In the genomic region with DNA sequence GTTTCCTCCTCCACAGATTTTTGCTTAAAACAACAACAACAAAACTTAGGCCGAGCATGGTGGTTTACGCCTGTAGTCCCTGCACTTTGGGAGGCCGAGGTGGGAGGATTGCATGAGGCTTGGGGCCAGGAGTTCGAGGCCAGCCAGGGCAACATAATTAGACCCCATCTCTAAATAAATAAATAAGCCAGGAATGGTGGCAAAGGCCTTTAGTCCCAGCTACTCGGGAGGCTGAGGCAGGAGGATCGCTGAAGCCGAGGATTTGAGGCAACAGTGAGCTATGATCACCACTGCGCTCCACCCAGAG, we compare ENCODE assay signal across 9 cellular contexts. TPM values are rescaled to one million over a fixed set of nuclear protein-coding genes. Genes with fewer than 3 reads are reported as not detected.
A peak's percentile ranks its signal among the peaks of the same experiment; 100 is the strongest.
DNase-seq lines count a peak whose midpoint lies in the region; ATAC-seq and TF ChIP-seq lines count a peak whose summit lies in the region.
"Had no signal": no experiment of that assay in that cellular context is flagged by ENCODE, and none has a peak within 500 bp of the region (broad histone marks: within the 10 kb centered on the region; RNA-seq: fewer than 3 reads in every experiment).

No MANE protein-coding gene starts in this region.

- H3K4me1 ChIP-seq in tibial nerve: peaks cover 4 to 31% (median 13%) of the 10 kb centered on the region in 4 donors

- peak overlapping the region; percentile 81 for H3K4me3 Mint-ChIP-seq in activated naive CD4-positive, alpha-beta T cell treated with anti-CD3 and anti-CD28 coated beads for 36 hours
- H3K4me3 Mint-ChIP-seq in activated B cell treated with CpG ODN at 0.5 μM for 24 hours (peak overlapping the region; percentile 94), memory B cell (peak overlapping the region; percentile 96)

- peaks cover 2% of the 10 kb centered on the region for H3K27me3 Mint-ChIP-seq in activated naive CD4-positive, alpha-beta T cell treated with anti-CD3 and anti-CD28 coated beads for 36 hours (ENCODE audit: low read depth)
- no peaks in the 10 kb centered on the region for H3K27me3 Mint-ChIP-seq in activated B cell treated with CpG ODN at 0.5 μM for 24 hours
- no peaks in the 10 kb centered on the region for H3K27me3 Mint-ChIP-seq in memory B cell

- CTCF ChIA-PET in activated naive CD4-positive, alpha-beta T cell treated with anti-CD3 and anti-CD28 coated beads for 36 hours (lab: Charles Lee): interaction anchor here (0.9 to 1.1 kb wide), 3 partner anchors 9 to 407 kb away, joined by 3 read pairs; no protein-coding TSS in a partner anchor
- CTCF ChIA-PET in activated B cell treated with CpG ODN at 0.5 μM for 24 hours (lab: Charles Lee): no interaction called here

- no peaks in the 10 kb centered on the region for H3K27me3 ChIP-seq in tibial nerve

- intact Hi-C loops in activated naive CD4-positive, alpha-beta T cell treated with anti-CD3 and anti-CD28 coated beads for 36 hours (cut with micrococcal nuclease): no loop called here
- intact Hi-C loops in activated B cell treated with CpG ODN at 0.5 μM for 24 hours (cut with micrococcal nuclease): loop anchor here (5.0 kb wide), 2 partner anchors 281 to 994 kb away; a partner anchor contains a TSS

- no peak for ATAC-seq in activated naive CD4-positive, alpha-beta T cell treated with anti-CD3 and anti-CD28 coated beads, Interleukin-2, amount 50 U/mL, for 72 hours
- ATAC-seq in activated B cell treated with CpG ODN at 0.5 μM for 24 hours (ENCODE audit: low read depth) (no peak), memory B cell (ENCODE audit: low read depth) (no peak), GM18502 (IDR thresholded peaks at IDR 0.05; ENCODE audit: poor library complexity, unreplicated experiment) (no peak)

- no peaks in the 10 kb centered on the region for H3K9me3 ChIP-seq in tibial nerve

- H3K36me3 ChIP-seq in tibial nerve: no peaks in the 10 kb centered on the region

- H3K36me3 Mint-ChIP-seq in activated naive CD4-positive, alpha-beta T cell treated with anti-CD3 and anti-CD28 coated beads for 36 hours (ENCODE audit: low read depth): peaks cover 6% of the 10 kb centered on the region
- H3K36me3 Mint-ChIP-seq in activated naive CD4-positive, alpha-beta T cell treated with anti-CD3 and anti-CD28 coated beads, Interleukin-2, amount 50 U/mL, for 72 hours: peaks cover 11 to 12% of the 10 kb centered on the region in 2 donors
- peaks cover 8% of the 10 kb centered on the region for H3K36me3 Mint-ChIP-seq in activated B cell treated with CpG ODN at 0.5 μM for 24 hours (ENCODE audit: low read depth)
- no peaks in the 10 kb centered on the region for H3K36me3 Mint-ChIP-seq in memory B cell

- no peak overlapping the region for H3K4me3 ChIP-seq in tibial nerve

- no peak overlapping the region for H3K27ac Mint-ChIP-seq in activated naive CD4-positive, alpha-beta T cell treated with anti-CD3 and anti-CD28 coated beads for 36 hours
- H3K27ac Mint-ChIP-seq in activated naive CD4-positive, alpha-beta T cell treated with anti-CD3 and anti-CD28 coated beads, Interleukin-2, amount 50 U/mL, for 72 hours: peak overlapping the region in 1 of 2 donors; percentile 98
- H3K27ac Mint-ChIP-seq in activated B cell treated with CpG ODN at 0.5 μM for 24 hours: peak overlapping the region; percentile 94
- no peak overlapping the region for H3K27ac Mint-ChIP-seq in memory B cell

- TF ChIP-seq EP300 in tibial nerve (IDR thresholded peaks at IDR 0.05): no peak

- no peak for TF ChIP-seq POLR2A in tibial nerve (IDR thresholded peaks at IDR 0.05)

- TF ChIP-seq CTCF in activated B cell treated with CpG ODN at 0.5 μM for 24 hours (IDR thresholded peaks at IDR 0.05): no peak
- TF ChIP-seq CTCF in tibial nerve (IDR thresholded peaks at IDR 0.05): no peak

- H3K9me3 Mint-ChIP-seq in activated naive CD4-positive, alpha-beta T cell treated with anti-CD3 and anti-CD28 coated beads for 36 hours: no peaks in the 10 kb centered on the region
- no peaks in the 10 kb centered on the region for H3K9me3 Mint-ChIP-seq in activated naive CD4-positive, alpha-beta T cell treated with anti-CD3 and anti-CD28 coated beads, Interleukin-2, amount 50 U/mL, for 72 hours
- H3K9me3 Mint-ChIP-seq in activated B cell treated with CpG ODN at 0.5 μM for 24 hours (no peaks in the 10 kb centered on the region), memory B cell (no peaks in the 10 kb centered on the region)

- WGBS in tibial nerve, 2 donors: 82 to 93% methylated on average over 8 of the region's 8 CpGs

- POLR2A ChIA-PET in activated B cell treated with CpG ODN at 0.5 μM for 24 hours (lab: Charles Lee): interaction anchor here (3.0 kb wide), 1 partner anchor 70 kb away, joined by 20 read pairs; a partner anchor contains a TSS

- H3K27ac ChIP-seq in tibial nerve: peak overlapping the region in 3 of 4 donors; percentile 97 to 99 (median 99)

- peaks cover 22% of the 10 kb centered on the region for H3K4me1 Mint-ChIP-seq in activated naive CD4-positive, alpha-beta T cell treated with anti-CD3 and anti-CD28 coated beads for 36 hours (ENCODE audit: low read depth)
- H3K4me1 Mint-ChIP-seq in activated B cell treated with CpG ODN at 0.5 μM for 24 hours (peaks cover 34% of the 10 kb centered on the region), memory B cell (peaks cover 22% of the 10 kb centered on the region)

- DNase-seq in activated naive CD4-positive, alpha-beta T cell treated with anti-CD3 and anti-CD28 coated beads for 36 hours: no peak
- no peak for DNase-seq in activated naive CD4-positive, alpha-beta T cell treated with anti-CD3 and anti-CD28 coated beads, Interleukin-2, amount 50 U/mL, for 72 hours (ENCODE audit: low spot score in 2 of 2)
- no peak for DNase-seq in activated B cell treated with CpG ODN at 0.5 μM for 24 hours
- no peak for DNase-seq in memory B cell (ENCODE audit: low spot score in 2 of 2)
- DNase-seq in tibial nerve (ENCODE audit: low spot score in 2 of 2): no peak
- DNase-seq in NCI-H2196 treated with DMSO at 0.1 percent for 48 hours (lab: John Stamatoyannopoulos, UW; ENCODE audit: unreplicated experiment): no peak
- no peak for DNase-seq in Ammon's horn (ENCODE audit: low spot score)
- DNase-seq: midbrain had no signal

RNA-seq across cellular contexts. Expression of a gene that starts 1.3 kb away (rescaled TPM):
- total RNA-seq in activated naive CD4-positive, alpha-beta T cell treated with anti-CD3 and anti-CD28 coated beads for 36 hours: 100 to 1,000 TPM; 226 to 240 TPM
- total RNA-seq in activated naive CD4-positive, alpha-beta T cell treated with anti-CD3 and anti-CD28 coated beads, Interleukin-2, amount 50 U/mL, for 72 hours: 100 to 1,000 TPM; 253 to 311 TPM
- total RNA-seq in activated B cell treated with CpG ODN at 0.5 μM for 24 hours: 179 and 183 TPM in 2 replicates
- 100 to 1,000 TPM; 222 to 491 (median 311) TPM for total RNA-seq in tibial nerve

RNA-seq across cellular contexts. Expression of a gene that starts 55.9 kb away (rescaled TPM):
- total RNA-seq in activated naive CD4-positive, alpha-beta T cell treated with anti-CD3 and anti-CD28 coated beads for 36 hours: under 1 TPM; 0.15 to 0.29 TPM
- total RNA-seq in activated naive CD4-positive, alpha-beta T cell treated with anti-CD3 and anti-CD28 coated beads, Interleukin-2, amount 50 U/mL, for 72 hours: under 1 TPM in 1 of 2 donors, not detected in 1; 0.66 TPM
- total RNA-seq in activated B cell treated with CpG ODN at 0.5 μM for 24 hours: 0.69 and 0.89 TPM in 2 replicates
- total RNA-seq in tibial nerve: not detected
